15 cellular contexts compared by ENCODE assay signal in the genomic region with DNA sequence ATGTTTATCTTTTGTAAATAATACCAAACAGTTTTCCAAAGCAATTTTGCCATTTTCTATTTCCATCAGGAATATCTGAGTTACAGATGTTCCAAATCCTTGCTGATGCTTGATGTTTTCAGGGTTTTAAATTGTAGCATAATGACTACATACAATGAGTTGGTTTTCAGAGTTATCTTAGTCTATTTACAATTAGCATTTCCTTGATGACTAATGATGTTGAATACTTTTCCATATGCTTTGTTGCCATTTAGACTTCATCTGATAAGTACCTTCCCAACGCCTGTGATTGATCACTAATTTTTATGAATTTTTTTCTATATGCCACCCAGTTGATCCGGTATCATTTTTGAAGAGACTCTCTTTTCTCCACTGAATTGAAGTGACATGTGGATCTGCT.
DNase-seq lines count a peak whose midpoint lies in the region; ATAC-seq and TF ChIP-seq lines count a peak whose summit lies in the region.
"Had no signal": no experiment of that assay in that cellular context is flagged by ENCODE, and none has a peak within 500 bp of the region (broad histone marks: within the 10 kb centered on the region; RNA-seq: fewer than 3 reads in every experiment).

No MANE protein-coding gene starts in this region.

- H3K36me3 ChIP-seq in Loucy (ENCODE audit: insufficient read depth, low read length): no peaks in the 10 kb centered on the region
- H3K36me3 ChIP-seq in mammary epithelial cell (ENCODE audit: insufficient read depth, low read length): no peaks in the 10 kb centered on the region
- H3K36me3 ChIP-seq in GM23248 (ENCODE audit: low read depth): no peaks in the 10 kb centered on the region
- H3K36me3 ChIP-seq: HAP-1 had no signal

- ATAC-seq in foreskin keratinocyte (peak; percentile 20), HG03457 (IDR thresholded peaks at IDR 0.05; ENCODE audit: unreplicated experiment) (no peak), HG02623 (IDR thresholded peaks at IDR 0.05; ENCODE audit: unreplicated experiment) (no peak)
- ATAC-seq: GM23338 had no signal

- H4K20me1 ChIP-seq in Loucy (ENCODE audit: insufficient read depth, low read length, poor library complexity, severe bottlenecking) (no peaks in the 10 kb centered on the region), mammary epithelial cell (ENCODE audit: insufficient read depth, low read length) (no peaks in the 10 kb centered on the region), GM23248 (ENCODE audit: insufficient read depth) (no peaks in the 10 kb centered on the region)

- TF ChIP-seq CTCF in Loucy (conservative IDR thresholded peaks at IDR 0.05; ENCODE audit: low read length) (no peak), mammary epithelial cell (conservative IDR thresholded peaks at IDR 0.05 in 1 of 2, IDR thresholded peaks at IDR 0.05 in 1 of 2; ENCODE audit: extremely low read depth in 1 of 2, insufficient read depth in 1 of 2, low read depth in 1 of 2, low read length in 2 of 2) (no peak), foreskin keratinocyte (conservative IDR thresholded peaks at IDR 0.05) (no peak)

- intact Hi-C loops in mammary epithelial cell (cut with micrococcal nuclease): no loop called here

- H3K4me2 ChIP-seq in Loucy (ENCODE audit: low read depth, low read length, poor library complexity, severe bottlenecking) (peak overlapping the region; percentile 43), mammary epithelial cell (ENCODE audit: insufficient read depth, low read depth, low read length) (peak overlapping the region; percentile 16), GM23248 (ENCODE audit: unreplicated experiment) (no peak overlapping the region)
- H3K4me2 ChIP-seq: GM23338 had no signal

- DNase-seq in mammary epithelial cell (no peak), foreskin keratinocyte (peak in 1 of 2 donors; percentile 45), GM23248 (no peak)
- DNase-seq: C1 segment of cervical spinal cord; Calu3; CD4-positive, alpha-beta memory T cell; COR-L47; DMS53; DND-41; HFFc6 had no signal

- H3K4me3 ChIP-seq in Loucy (ENCODE audit: low read length, poor library complexity, severe bottlenecking) (no peak overlapping the region), mammary epithelial cell (replicated peaks in 1 of 3; ENCODE audit: insufficient read depth in 1 of 3, low read depth in 2 of 3, low read length in 3 of 3) (no peak overlapping the region), GM23248 (no peak overlapping the region)
- H3K4me3 ChIP-seq: GM23338, HAP-1 had no signal

- no peaks in the 10 kb centered on the region for H3K9me3 ChIP-seq in Loucy (ENCODE audit: insufficient read depth, low read depth, low read length)
- H3K9me3 ChIP-seq in mammary epithelial cell (replicated peaks; ENCODE audit: insufficient read depth, low read length): no peaks in the 10 kb centered on the region
- H3K9me3 ChIP-seq in GM23248 (ENCODE audit: low read depth): no peaks in the 10 kb centered on the region
- H3K9me3 ChIP-seq: HAP-1 had no signal

- no peaks in the 10 kb centered on the region for H3F3A ChIP-seq in Loucy (ENCODE audit: low read depth)
- no peaks in the 10 kb centered on the region for H3F3A ChIP-seq in GM23248 (ENCODE audit: insufficient read depth)

- H3K27ac ChIP-seq in mammary epithelial cell (ENCODE audit: insufficient read depth, low read depth, low read length): no peak overlapping the region
- H3K27ac ChIP-seq in foreskin keratinocyte: no peak overlapping the region
- no peak overlapping the region for H3K27ac ChIP-seq in GM23248

- H3K4me1 ChIP-seq in Loucy (ENCODE audit: insufficient read depth, low read length, poor library complexity, severe bottlenecking): peaks cover 47% of the 10 kb centered on the region
- H3K4me1 ChIP-seq in mammary epithelial cell (ENCODE audit: insufficient read depth, low read length): peaks cover 11% of the 10 kb centered on the region
- no peaks in the 10 kb centered on the region for H3K4me1 ChIP-seq in foreskin keratinocyte
- no peaks in the 10 kb centered on the region for H3K4me1 ChIP-seq in GM23248 (ENCODE audit: insufficient read depth)

- dilution Hi-C loops in mammary epithelial cell (cut with HindIII; ENCODE audit: low sequenced_read_pairs): no loop called here

- CTCF ChIA-PET in mammary epithelial cell (lab: Charles Lee; ENCODE audit: low non-redundant PET): no interaction called here

- H3K9ac ChIP-seq in Loucy (ENCODE audit: low read depth, low read length, poor library complexity, severe bottlenecking): no peak overlapping the region
- H3K9ac ChIP-seq in mammary epithelial cell (ENCODE audit: insufficient read depth, low read length): no peak overlapping the region
- H3K9ac ChIP-seq in GM23248: no peak overlapping the region

- H3K79me2 ChIP-seq in Loucy (ENCODE audit: insufficient read depth, low read length) (no peaks in the 10 kb centered on the region), mammary epithelial cell (ENCODE audit: insufficient read depth, low read length) (no peaks in the 10 kb centered on the region), GM23248 (ENCODE audit: insufficient read depth) (no peaks in the 10 kb centered on the region)

- H2AFZ ChIP-seq in Loucy (ENCODE audit: low read length) (no peak overlapping the region), mammary epithelial cell (ENCODE audit: low read depth, low read length) (peak overlapping the region; percentile 17), GM23248 (no peak overlapping the region)

- in situ Hi-C loops in mammary epithelial cell (cut with MboI; ENCODE audit: low sequenced_read_pairs in 2 of 2): no loop called here
- in situ Hi-C loops in GM23248 (cut with MboI): no loop called here

- no TSS peak for BruUV-seq in mammary epithelial cell (replicated peaks; lab: Mats Ljungman, UMichigan)

- H3K9me2 ChIP-seq in Loucy (replicated peaks; ENCODE audit: low read depth, low read length) (no peaks in the 10 kb centered on the region), GM23248 (ENCODE audit: insufficient read depth) (no peaks in the 10 kb centered on the region)

- H3K27me3 ChIP-seq in Loucy (ENCODE audit: insufficient read depth, low read length, poor library complexity, severe bottlenecking): no peaks in the 10 kb centered on the region
- no peaks in the 10 kb centered on the region for H3K27me3 ChIP-seq in mammary epithelial cell (ENCODE audit: insufficient read depth, low read length)
- no peaks in the 10 kb centered on the region for H3K27me3 ChIP-seq in foreskin keratinocyte
- 0 out of 2 replicates have a peak, but pooled peaks cover 5% of the 10 kb centered on the region for H3K27me3 ChIP-seq in GM23248 (replicated peaks; ENCODE audit: insufficient read depth)

- 32% methylated on average over 2 of the region's 2 CpGs for WGBS in mammary epithelial cell (ENCODE audit: low coverage, missing lambda C conversion rate)
- WGBS in GM23248 (ENCODE audit: low coverage in 1 of 2, low lambda C conversion rate in 2 of 2, missing lambda C conversion rate in 2 of 2), 2 experiments: 35 to 45% methylated on average over 2 of the region's 2 CpGs
